Comparison of ENCODE assay signal across 8 cellular contexts in the genomic region with DNA sequence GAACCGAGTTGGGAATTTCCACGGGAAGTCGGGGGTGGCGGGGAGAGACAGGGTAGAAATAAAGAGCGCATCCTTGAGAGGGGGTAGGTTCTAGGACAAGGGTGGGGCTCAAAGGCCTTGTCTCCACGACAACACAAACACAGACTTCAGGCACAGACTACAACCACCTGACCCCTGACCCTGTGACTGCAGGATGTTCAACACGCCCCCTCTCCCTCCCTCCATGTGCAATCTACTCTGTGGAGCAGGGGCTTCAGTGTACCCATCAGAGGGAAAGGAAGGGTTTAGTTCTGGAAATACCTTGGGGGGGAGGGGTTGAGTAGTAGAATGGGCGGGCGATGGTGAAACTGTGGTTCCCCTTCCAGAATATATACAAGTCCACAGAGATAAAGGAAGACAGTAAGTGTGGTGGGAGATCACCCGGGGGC. TPM values are rescaled to one million over a fixed set of nuclear protein-coding genes. Genes with fewer than 3 reads are reported as not detected.
A peak's percentile ranks its signal among the peaks of the same experiment; 100 is the strongest.
DNase-seq lines count a peak whose midpoint lies in the region; ATAC-seq and TF ChIP-seq lines count a peak whose summit lies in the region.

No MANE protein-coding gene starts in this region.

- TF ChIP-seq POLR2A in HCT116 (IDR thresholded peaks at IDR 0.05; ENCODE audit: borderline replicate concordance, extremely low read depth, insufficient read depth, insufficient read length): no peak

- H3K9me3 ChIP-seq in BE2C (no peaks in the 10 kb centered on the region), HCT116 (ENCODE audit: control insufficient read depth in 1 of 2, insufficient read depth in 1 of 2, low read depth in 1 of 2, low read length in 2 of 2) (no peaks in the 10 kb centered on the region), PC-3 (ENCODE audit: low read length) (no peaks in the 10 kb centered on the region)

- CTCF ChIA-PET in HCT116 (lab: Charles Lee): no interaction called here
- CTCF ChIA-PET in PC-3 (lab: Charles Lee): no interaction called here

- peak overlapping the region; percentile 93 for H2AFZ ChIP-seq in HCT116 (ENCODE audit: low read depth, low read length, poor library complexity, severe bottlenecking)
- peak overlapping the region; percentile 58 for H2AFZ ChIP-seq in PC-3 (ENCODE audit: low read length)

- TF ChIP-seq CTCF in BE2C (IDR thresholded peaks at IDR 0.05; ENCODE audit: low read depth, low read length) (no peak), HCT116 (IDR thresholded peaks at IDR 0.05 in 2 of 3, conservative IDR thresholded peaks at IDR 0.05 in 1 of 3; ENCODE audit: borderline replicate concordance in 1 of 3, insufficient read depth in 1 of 3, low read depth in 2 of 3, low read length in 2 of 3) (no peak), PC-3 (conservative IDR thresholded peaks at IDR 0.05; ENCODE audit: low read depth, low read length) (no peak), fibroblast of pulmonary artery (IDR thresholded peaks at IDR 0.05; ENCODE audit: low read length, missing control alignments) (no peak), nephron progenitor cell (IDR thresholded peaks at IDR 0.05) (no peak)

- intact Hi-C loops in HCT116 (cut with micrococcal nuclease) (loop anchor here (2.0 kb wide), 1 partner anchor 16 kb away; a partner anchor contains a TSS), PC-3 (cut with micrococcal nuclease) (no loop called here)
- intact Hi-C loops in activated T-helper 2 cell treated with anti-CD3 and anti-CD28 coated beads, Interferon-gamma antibody, Interleukin-2, Interleukin-4, amounts not matched to agents 10 μg/mL and 5 μg/mL and 100 μg/mL, durations not matched to agents 14 hours and 24 hours and 36 hours (cut with micrococcal nuclease): loop anchor here (1.0 to 10.0 kb wide), 7 partner anchors 9 to 460 kb away; a partner anchor contains a TSS

- no peaks in the 10 kb centered on the region for H3F3A ChIP-seq in PC-3 (ENCODE audit: low read length, unreplicated experiment)

- H3K9ac ChIP-seq in HCT116 (ENCODE audit: low read length): peak overlapping the region; percentile 92
- H3K9ac ChIP-seq in PC-3 (ENCODE audit: low read length): peak overlapping the region; percentile 92

- H3K36me3 Mint-ChIP-seq in activated T-helper 2 cell treated with anti-CD3 and anti-CD28 coated beads, Interferon-gamma antibody, Interleukin-2, Interleukin-4, amounts not matched to agents 10 μg/mL and 5 μg/mL and 100 μg/mL, durations not matched to agents 14 hours and 24 hours and 36 hours (ENCODE audit: low read depth): peaks cover 57% of the 10 kb centered on the region
- peaks cover 15% of the 10 kb centered on the region for H3K36me3 Mint-ChIP-seq in nephron progenitor cell (ENCODE audit: low read depth)

- H3K4me1 ChIP-seq in BE2C (peaks cover 3% of the 10 kb centered on the region; the same call in 1 of the 2 replicates), HCT116 (ENCODE audit: control insufficient read depth in 1 of 2, insufficient read depth in 2 of 2, low read length in 2 of 2) (peaks cover 39 to 51% of the 10 kb centered on the region in 2 experiments), PC-3 (ENCODE audit: insufficient read depth, low read length) (peaks cover 33% of the 10 kb centered on the region)

- H3K27ac ChIP-seq in HCT116 (ENCODE audit: low read depth, low read length) (peak overlapping the region; percentile 89), PC-3 (ENCODE audit: low read length) (peak overlapping the region; percentile 82), temporal lobe (ENCODE audit: low read depth, low read length) (peak overlapping the region; percentile 87)

- peaks cover 10% of the 10 kb centered on the region for H3K36me3 ChIP-seq in BE2C
- peaks cover 9 to 14% of the 10 kb centered on the region in 2 experiments; a peak in 3 of 4 replicates for H3K36me3 ChIP-seq in HCT116 (ENCODE audit: control insufficient read depth in 1 of 2, insufficient read depth in 2 of 2, low read length in 2 of 2)
- peaks cover 10% of the 10 kb centered on the region; the same call in 1 of the 2 replicates for H3K36me3 ChIP-seq in PC-3 (ENCODE audit: low read depth, low read length)

- peaks cover 41% of the 10 kb centered on the region for H3K4me1 Mint-ChIP-seq in activated T-helper 2 cell treated with anti-CD3 and anti-CD28 coated beads, Interferon-gamma antibody, Interleukin-2, Interleukin-4, amounts not matched to agents 10 μg/mL and 5 μg/mL and 100 μg/mL, durations not matched to agents 14 hours and 24 hours and 36 hours (ENCODE audit: low read depth)
- H3K4me1 Mint-ChIP-seq in nephron progenitor cell: peaks cover 75% of the 10 kb centered on the region

- H3K27me3 ChIP-seq in BE2C: no peaks in the 10 kb centered on the region
- H3K27me3 ChIP-seq in HCT116 (ENCODE audit: insufficient read depth, low read length): no peaks in the 10 kb centered on the region
- no peaks in the 10 kb centered on the region for H3K27me3 ChIP-seq in PC-3 (ENCODE audit: low read length)

- peaks cover 33% of the 10 kb centered on the region for H3K79me2 ChIP-seq in HCT116 (ENCODE audit: insufficient read depth, low read length)
- H3K79me2 ChIP-seq in PC-3 (ENCODE audit: low read length): peaks cover 41% of the 10 kb centered on the region

- DNase-seq in BE2C: no peak
- no peak for DNase-seq in HCT116 (ENCODE audit: low read depth, low spot score)
- peak; percentile 61 for DNase-seq in PC-3
- DNase-seq in activated T-helper 2 cell treated with anti-CD3 and anti-CD28 coated beads, Interferon-gamma antibody, Interleukin-2, Interleukin-4, amounts not matched to agents 10 μg/mL and 5 μg/mL and 100 μg/mL, durations not matched to agents 14 hours and 24 hours and 36 hours (ENCODE audit: low spot score): peak; percentile 70
- peak; percentile 91 for DNase-seq in fibroblast of pulmonary artery (ENCODE audit: low read depth)
- peak; percentile 40 for DNase-seq in nephron progenitor cell

- no peaks in the 10 kb centered on the region for H3K27me3 Mint-ChIP-seq in activated T-helper 2 cell treated with anti-CD3 and anti-CD28 coated beads, Interferon-gamma antibody, Interleukin-2, Interleukin-4, amounts not matched to agents 10 μg/mL and 5 μg/mL and 100 μg/mL, durations not matched to agents 14 hours and 24 hours and 36 hours (ENCODE audit: low read depth)
- peaks cover 55% of the 10 kb centered on the region for H3K27me3 Mint-ChIP-seq in nephron progenitor cell (ENCODE audit: low read depth, poor library complexity)

- no peaks in the 10 kb centered on the region for H4K20me1 ChIP-seq in HCT116 (ENCODE audit: insufficient read depth)
- H4K20me1 ChIP-seq in PC-3 (ENCODE audit: low read length): peaks cover 6% of the 10 kb centered on the region; the same call in 1 of the 2 replicates

- peak overlapping the region; percentile 99 for H3K4me3 Mint-ChIP-seq in activated T-helper 2 cell treated with anti-CD3 and anti-CD28 coated beads, Interferon-gamma antibody, Interleukin-2, Interleukin-4, amounts not matched to agents 10 μg/mL and 5 μg/mL and 100 μg/mL, durations not matched to agents 14 hours and 24 hours and 36 hours (ENCODE audit: low read depth)
- H3K4me3 Mint-ChIP-seq in nephron progenitor cell: peak overlapping the region; percentile 90

- no peak for TF ChIP-seq RAD21 in HCT116 (IDR thresholded peaks at IDR 0.05; ENCODE audit: low read depth)

- H3K9me3 Mint-ChIP-seq in activated T-helper 2 cell treated with anti-CD3 and anti-CD28 coated beads, Interferon-gamma antibody, Interleukin-2, Interleukin-4, amounts not matched to agents 10 μg/mL and 5 μg/mL and 100 μg/mL, durations not matched to agents 14 hours and 24 hours and 36 hours: no peaks in the 10 kb centered on the region
- H3K9me3 Mint-ChIP-seq in nephron progenitor cell: no peaks in the 10 kb centered on the region

- H3K4me2 ChIP-seq in HCT116 (ENCODE audit: low read length) (peak overlapping the region; percentile 95), PC-3 (ENCODE audit: low read length) (peak overlapping the region; percentile 87)

- H3K9me2 ChIP-seq in HCT116 (ENCODE audit: insufficient read depth): no peaks in the 10 kb centered on the region
- no peaks in the 10 kb centered on the region for H3K9me2 ChIP-seq in PC-3 (replicated peaks; ENCODE audit: low read length)

- POLR2A ChIA-PET in HCT116 (lab: Charles Lee) (no interaction called here), PC-3 (lab: Charles Lee; ENCODE audit: unreplicated experiment) (interaction anchor here (0.6 kb wide), 1 partner anchor 1500 kb away, joined by 14 read pairs; no protein-coding TSS in a partner anchor)

- peak overlapping the region; percentile 98 for H3K27ac Mint-ChIP-seq in activated T-helper 2 cell treated with anti-CD3 and anti-CD28 coated beads, Interferon-gamma antibody, Interleukin-2, Interleukin-4, amounts not matched to agents 10 μg/mL and 5 μg/mL and 100 μg/mL, durations not matched to agents 14 hours and 24 hours and 36 hours
- no peak overlapping the region for H3K27ac Mint-ChIP-seq in nephron progenitor cell

- ATAC-seq in HCT116: peak; percentile 21
- peak; percentile 21 for ATAC-seq in PC-3
- ATAC-seq in GM19455 (IDR thresholded peaks at IDR 0.05; ENCODE audit: unreplicated experiment): no peak

- BruUV-seq in HCT116 (replicated peaks; lab: Mats Ljungman, UMichigan): no TSS peak
- BruUV-seq in PC-3 (replicated peaks; lab: Mats Ljungman, UMichigan): no TSS peak

- peak overlapping the region; percentile 91 for H3K4me3 ChIP-seq in BE2C (ENCODE audit: low read depth, low read length)
- peak overlapping the region; percentile 78 to 91 for H3K4me3 ChIP-seq in HCT116 (replicated peaks in 1 of 2; ENCODE audit: low read depth in 1 of 2, low read length in 2 of 2)
- peak overlapping the region; percentile 75 for H3K4me3 ChIP-seq in PC-3 (ENCODE audit: low read length)
- H3K4me3 ChIP-seq in fibroblast of pulmonary artery (replicated peaks; ENCODE audit: low read depth, low read length): peak overlapping the region; percentile 92

- RAD21 ChIA-PET in HCT116 (lab: Charles Lee; ENCODE audit: low non-redundant PET in 1 of 2, low total read pairs in 2 of 2, uncharacterized antibody in 2 of 2, unreplicated experiment in 2 of 2): no interaction called here

RNA-seq across cellular contexts. Expression of a gene that starts 0.7 kb away (rescaled TPM):
- 8.3 TPM for polyA plus RNA-seq in BE2C (2012; ENCODE audit: insufficient read depth, insufficient read length, low read depth)
- total RNA-seq in HCT116 (2021; ENCODE audit: unreplicated experiment) (80.1 TPM), PC-3 (2014; rRNA removed) (67.2 and 77.8 TPM in 2 replicates), temporal lobe (17.5 TPM)
- 37.1 and 38.1 TPM in 2 replicates for polyA plus RNA-seq in HCT116 (2012)
- 274 and 276 TPM in 2 replicates for total RNA-seq in activated T-helper 2 cell treated with anti-CD3 and anti-CD28 coated beads, Interferon-gamma antibody, Interleukin-2, Interleukin-4, amounts not matched to agents 10 μg/mL and 5 μg/mL and 100 μg/mL, durations not matched to agents 14 hours and 24 hours and 36 hours

RNA-seq across cellular contexts. Expression of a gene that starts 3.0 kb away (rescaled TPM):
- polyA plus RNA-seq in BE2C (2012; ENCODE audit: insufficient read depth, insufficient read length, low read depth): 20.3 TPM
- total RNA-seq in HCT116 (2021; ENCODE audit: unreplicated experiment) (11.7 TPM), PC-3 (2014; rRNA removed) (18.8 and 19.8 TPM in 2 replicates), temporal lobe (20.7 TPM)
- 15.6 and 18.7 TPM in 2 replicates for polyA plus RNA-seq in HCT116 (2012)
- 10.9 and 14.4 TPM in 2 replicates for total RNA-seq in activated T-helper 2 cell treated with anti-CD3 and anti-CD28 coated beads, Interferon-gamma antibody, Interleukin-2, Interleukin-4, amounts not matched to agents 10 μg/mL and 5 μg/mL and 100 μg/mL, durations not matched to agents 14 hours and 24 hours and 36 hours

RNA-seq across cellular contexts. Expression of a gene that starts 8.2 kb away (rescaled TPM):
- polyA plus RNA-seq in BE2C (2012; ENCODE audit: insufficient read depth, insufficient read length, low read depth): 96.9 TPM
- total RNA-seq in HCT116 (2021; ENCODE audit: unreplicated experiment) (64.9 TPM), PC-3 (2014; rRNA removed) (35.1 and 40.3 TPM in 2 replicates), temporal lobe (13.3 TPM)
- 45.6 and 54.5 TPM in 2 replicates for polyA plus RNA-seq in HCT116 (2012)
- total RNA-seq in activated T-helper 2 cell treated with anti-CD3 and anti-CD28 coated beads, Interferon-gamma antibody, Interleukin-2, Interleukin-4, amounts not matched to agents 10 μg/mL and 5 μg/mL and 100 μg/mL, durations not matched to agents 14 hours and 24 hours and 36 hours: 61.5 and 64.7 TPM in 2 replicates

RNA-seq across cellular contexts. Expression of a gene that starts 15.8 kb away (rescaled TPM):
- 67.6 TPM for polyA plus RNA-seq in BE2C (2012; ENCODE audit: insufficient read depth, insufficient read length, low read depth)
- total RNA-seq in HCT116 (2021; ENCODE audit: unreplicated experiment) (53.4 TPM), PC-3 (2014; rRNA removed) (34.9 and 37.0 TPM in 2 replicates), temporal lobe (19.2 TPM)
- 45.4 and 48.4 TPM in 2 replicates for polyA plus RNA-seq in HCT116 (2012)
- total RNA-seq in activated T-helper 2 cell treated with anti-CD3 and anti-CD28 coated beads, Interferon-gamma antibody, Interleukin-2, Interleukin-4, amounts not matched to agents 10 μg/mL and 5 μg/mL and 100 μg/mL, durations not matched to agents 14 hours and 24 hours and 36 hours: 31.5 and 32.9 TPM in 2 replicates

RNA-seq across cellular contexts. Expression of a gene that starts 25.1 kb away (rescaled TPM):
- polyA plus RNA-seq in BE2C (2012; ENCODE audit: insufficient read depth, insufficient read length, low read depth): 110 TPM
- total RNA-seq in HCT116 (2021; ENCODE audit: unreplicated experiment) (90.5 TPM), PC-3 (2014; rRNA removed) (153 and 181 TPM in 2 replicates), temporal lobe (14.3 TPM)
- 60.4 and 84.0 TPM in 2 replicates for polyA plus RNA-seq in HCT116 (2012)
- 104 and 117 TPM in 2 replicates for total RNA-seq in activated T-helper 2 cell treated with anti-CD3 and anti-CD28 coated beads, Interferon-gamma antibody, Interleukin-2, Interleukin-4, amounts not matched to agents 10 μg/mL and 5 μg/mL and 100 μg/mL, durations not matched to agents 14 hours and 24 hours and 36 hours

Comparison
In these comparisons a context has a peak if more than half of its experiments do, and no peak if none do; other contexts are left out.
1. DNase-seq: peak in PC-3 (single experiment), activated T-helper 2 cell treated with anti-CD3 and anti-CD28 coated beads, Interferon-gamma antibody, Interleukin-2, Interleukin-4, amounts not matched to agents 10 μg/mL and 5 μg/mL and 100 μg/mL, durations not matched to agents 14 hours and 24 hours and 36 hours (single experiment), fibroblast of pulmonary artery (single experiment) and nephron progenitor cell (single experiment); none in BE2C (single experiment) and HCT116 (single experiment).
2. Peak in every context shown above with its lines, with median percentiles within 50 percentile points of each other: H3K4me3 ChIP-seq and H3K27ac ChIP-seq.